1 cellular context compared by ENCODE assay signal in the genomic region with DNA sequence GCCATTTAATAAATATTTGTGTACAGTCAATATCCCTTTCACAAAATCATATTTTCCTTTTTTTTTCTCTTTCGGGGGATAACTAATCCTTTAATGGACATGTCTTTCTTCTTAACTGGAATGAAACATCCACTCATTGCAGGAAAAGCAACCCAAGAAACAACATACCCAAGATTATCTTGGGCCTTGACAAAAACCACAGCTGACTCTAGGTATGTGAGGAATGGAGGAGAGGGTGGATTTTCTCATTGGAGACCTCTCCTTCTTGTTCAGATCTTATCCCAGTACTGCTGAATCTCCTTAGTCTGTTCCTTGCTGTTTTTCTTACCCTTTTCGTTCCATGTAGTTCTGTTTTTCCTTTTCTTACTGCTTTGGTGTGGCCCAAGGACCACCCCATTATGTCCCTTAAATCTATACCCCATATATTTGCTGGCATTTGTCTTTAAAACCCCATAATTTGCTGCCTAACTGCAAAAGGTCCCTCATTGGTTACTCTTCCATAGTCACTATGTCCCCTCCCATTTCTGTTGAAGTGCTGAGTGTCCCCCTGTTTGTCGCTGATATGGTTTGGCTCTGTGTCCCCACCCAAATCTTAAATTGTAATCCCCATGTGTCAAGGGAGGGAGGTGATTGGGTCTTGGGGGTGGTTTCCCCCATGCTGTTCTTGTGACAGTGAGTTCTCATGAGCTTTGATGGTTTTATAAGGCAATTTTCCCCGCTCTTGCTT.
TF ChIP-seq lines count a peak whose summit lies in the region.

No MANE protein-coding gene starts in this region.

TF ChIP-seq in SK-N-SH treated with all-trans-retinoic acid at 6 μM for 48 hours, 23 proteins besides CTCF, POLR2A, EP300 and RAD21 (continued from another document):
- TF ChIP-seq, protein P1, sequence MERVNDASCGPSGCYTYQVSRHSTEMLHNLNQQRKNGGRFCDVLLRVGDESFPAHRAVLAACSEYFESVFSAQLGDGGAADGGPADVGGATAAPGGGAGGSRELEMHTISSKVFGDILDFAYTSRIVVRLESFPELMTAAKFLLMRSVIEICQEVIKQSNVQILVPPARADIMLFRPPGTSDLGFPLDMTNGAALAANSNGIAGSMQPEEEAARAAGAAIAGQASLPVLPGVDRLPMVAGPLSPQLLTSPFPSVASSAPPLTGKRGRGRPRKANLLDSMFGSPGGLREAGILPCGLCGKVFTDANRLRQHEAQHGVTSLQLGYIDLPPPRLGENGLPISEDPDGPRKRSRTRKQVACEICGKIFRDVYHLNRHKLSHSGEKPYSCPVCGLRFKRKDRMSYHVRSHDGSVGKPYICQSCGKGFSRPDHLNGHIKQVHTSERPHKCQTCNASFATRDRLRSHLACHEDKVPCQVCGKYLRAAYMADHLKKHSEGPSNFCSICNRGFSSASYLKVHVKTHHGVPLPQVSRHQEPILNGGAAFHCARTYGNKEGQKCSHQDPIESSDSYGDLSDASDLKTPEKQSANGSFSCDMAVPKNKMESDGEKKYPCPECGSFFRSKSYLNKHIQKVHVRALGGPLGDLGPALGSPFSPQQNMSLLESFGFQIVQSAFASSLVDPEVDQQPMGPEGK (CRISPR knock-in tag; IDR thresholded peaks at IDR 0.05; ENCODE audit: borderline replicate concordance), result no peak
